10 cellular contexts compared by ENCODE assay signal in the genomic region with DNA sequence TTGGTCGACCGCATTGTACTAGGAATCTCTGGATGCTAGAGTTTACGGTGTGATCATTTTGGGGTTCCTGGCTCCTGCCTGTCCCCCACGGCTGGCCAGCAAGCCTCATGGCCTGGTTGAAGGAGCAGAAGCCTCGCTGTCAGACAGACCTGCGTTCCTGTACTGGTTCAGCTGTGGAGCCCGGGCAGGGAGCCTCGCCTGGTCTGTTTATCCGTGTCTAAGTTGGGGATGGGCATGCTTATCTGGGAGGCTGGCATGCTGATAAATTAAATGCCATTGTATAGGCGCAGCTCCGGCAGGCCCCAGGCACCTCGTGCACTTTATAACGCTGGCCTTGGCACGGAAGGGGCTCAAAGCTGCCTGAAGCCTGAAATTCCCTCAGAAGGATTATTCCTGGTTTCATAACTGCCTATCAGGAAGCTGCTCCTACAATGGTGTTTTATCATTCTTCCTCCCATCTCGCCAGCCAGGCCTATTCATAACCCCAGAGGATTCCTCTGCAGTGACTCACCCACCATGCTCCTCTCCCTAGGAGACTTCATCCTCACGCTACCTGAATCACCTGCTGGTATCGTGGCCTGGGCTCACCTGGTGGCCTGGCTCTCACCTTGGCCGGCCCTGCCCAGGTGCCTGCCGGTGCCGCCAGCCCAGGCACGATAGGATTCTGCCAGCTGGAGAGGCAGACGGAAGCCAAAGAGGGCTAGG.
DNase-seq lines count a peak whose midpoint lies in the region; ATAC-seq, FAIRE-seq and TF ChIP-seq lines count a peak whose summit lies in the region.
"Had no signal": no experiment of that assay in that cellular context is flagged by ENCODE, and none has a peak within 500 bp of the region (broad histone marks: within the 10 kb centered on the region; RNA-seq: fewer than 3 reads in every experiment).

No MANE protein-coding gene starts in this region.

- H3K9me3 ChIP-seq in endothelial cell of umbilical vein (replicated peaks; ENCODE audit: control insufficient read depth, insufficient read depth, low read length) (no peaks in the 10 kb centered on the region), mucosa of descending colon (no peaks in the 10 kb centered on the region)

- H3K9ac ChIP-seq in endothelial cell of umbilical vein (replicated peaks; ENCODE audit: extremely low read depth, insufficient read depth, low read length) = no peak overlapping the region

- DNase-seq in AG10803 (ENCODE audit: low read depth) = peak; percentile 74
- DNase-seq in M059J (ENCODE audit: low read depth) = peak; percentile 98
- DNase-seq in endothelial cell of umbilical vein (ENCODE audit: low read depth, low spot score) = peak; percentile 88
- DNase-seq in mucosa of descending colon = no peak
- no peak for DNase-seq in HuH-7 (ENCODE audit: low spot score)
- DNase-seq in hypothalamus (lab: John Stamatoyannopoulos, UW) = no peak
- DNase-seq in occipital lobe (lab: John Stamatoyannopoulos, UW) = no peak
- DNase-seq: cortex of kidney, NCI-H82 had no signal

- no peaks in the 10 kb centered on the region for H4K20me1 ChIP-seq in endothelial cell of umbilical vein (replicated peaks; ENCODE audit: control insufficient read depth, extremely low read depth, insufficient read depth, low read length)

- H3K27me3 ChIP-seq in endothelial cell of umbilical vein (ENCODE audit: control insufficient read depth in 2 of 2, insufficient read depth in 2 of 2, low read length in 2 of 2) = no peaks in the 10 kb centered on the region

- no peaks in the 10 kb centered on the region for H3K9me1 ChIP-seq in endothelial cell of umbilical vein (replicated peaks; ENCODE audit: control insufficient read depth, extremely low read depth, insufficient read depth, low read length)

- no peak overlapping the region for H3K4me2 ChIP-seq in endothelial cell of umbilical vein (ENCODE audit: insufficient read depth, low read length)

- no peak for TF ChIP-seq POLR2A in endothelial cell of umbilical vein (IDR thresholded peaks at IDR 0.05; ENCODE audit: low read depth, low read length)

- POLR2A ChIA-PET in endothelial cell of umbilical vein (lab: Charles Lee) = no interaction called here

- FAIRE-seq in endothelial cell of umbilical vein (lab: Jason Lieb, UNC) = peak; percentile 96

- peak overlapping the region; percentile 76 for H3K27ac ChIP-seq in endothelial cell of umbilical vein (ENCODE audit: insufficient read depth, low read depth, low read length)

- dilution Hi-C loops in endothelial cell of umbilical vein (cut with MboI; ENCODE audit: extremely low pct_ligation_motif_present, low sequenced_read_pairs) = no loop called here

- peak overlapping the region; percentile 33 for H2AFZ ChIP-seq in endothelial cell of umbilical vein (ENCODE audit: low read depth, low read length)

- no TSS peak for BruUV-seq in endothelial cell of umbilical vein (replicated peaks; lab: Mats Ljungman, UMichigan)

- TF ChIP-seq CTCF in AG10803 (conservative IDR thresholded peaks at IDR 0.05; ENCODE audit: low read length) (no peak), endothelial cell of umbilical vein (IDR thresholded peaks at IDR 0.05; ENCODE audit: extremely low read depth in 1 of 2, insufficient read depth in 1 of 2, low read depth in 1 of 2, low read length in 2 of 2) (no peak), mucosa of descending colon (IDR thresholded peaks at IDR 0.05) (no peak)

- H3K36me3 ChIP-seq in endothelial cell of umbilical vein (ENCODE audit: control insufficient read depth in 2 of 2, extremely low read depth in 1 of 2, insufficient read depth in 2 of 2, low read length in 2 of 2) = no peaks in the 10 kb centered on the region
- H3K36me3 ChIP-seq in mucosa of descending colon (ENCODE audit: low read depth) = no peaks in the 10 kb centered on the region

- ATAC-seq in mucosa of descending colon = peak; percentile 87
- ATAC-seq in GM18520 (IDR thresholded peaks at IDR 0.05; ENCODE audit: unreplicated experiment) = no peak

- H3K4me3 ChIP-seq in AG10803 (ENCODE audit: low read length) (no peak overlapping the region), endothelial cell of umbilical vein (replicated peaks in 1 of 3; ENCODE audit: insufficient read depth in 1 of 3, low read depth in 1 of 3, low read length in 3 of 3) (no peak overlapping the region), mucosa of descending colon (no peak overlapping the region)

- no peaks in the 10 kb centered on the region for H3K79me2 ChIP-seq in endothelial cell of umbilical vein (ENCODE audit: control insufficient read depth, insufficient read depth, low read length)

- CTCF ChIA-PET in endothelial cell of umbilical vein (lab: Charles Lee) = interaction anchor here (1.0 to 1.4 kb wide), 4 partner anchors 8 to 205 kb away, joined by 3 to 7 read pairs (median 6); no protein-coding TSS in a partner anchor

- H3K4me1 ChIP-seq in endothelial cell of umbilical vein (ENCODE audit: control insufficient read depth, extremely low read depth, insufficient read depth, low read length) = peaks cover 9% of the 10 kb centered on the region
- no peaks in the 10 kb centered on the region for H3K4me1 ChIP-seq in mucosa of descending colon (ENCODE audit: low read depth)

- intact Hi-C loops in endothelial cell of umbilical vein (cut with micrococcal nuclease) = loop anchor here (1.0 kb wide), 1 partner anchor 8 kb away; no protein-coding TSS in a partner anchor
- intact Hi-C loops in mucosa of descending colon (cut with DNase I, micrococcal nuclease) = no loop called here

TF ChIP-seq in endothelial cell of umbilical vein, 7 proteins besides CTCF, POLR2A, EP300 and RAD21:
- TF ChIP-seq GATA2 (IDR thresholded peaks at IDR 0.05; ENCODE audit: insufficient read depth, insufficient read length, low read depth, low read length) (peak; percentile 82), FOS (IDR thresholded peaks at IDR 0.05; ENCODE audit: borderline replicate concordance, insufficient read depth, low read length) (peak; percentile 91), JUN (IDR thresholded peaks at IDR 0.05; ENCODE audit: borderline replicate concordance, insufficient read depth, insufficient read length, low read depth) (peak; percentile 73), MAX (IDR thresholded peaks at IDR 0.05; ENCODE audit: insufficient read depth, insufficient read length) (no peak), POLR2AphosphoS5 (IDR thresholded peaks at IDR 0.05; ENCODE audit: insufficient read depth, low read depth, low read length) (no peak)

Comparison
In these comparisons a context has a peak if more than half of its experiments do, and no peak if none do; other contexts are left out.
1. DNase-seq: peak in AG10803 (single experiment), M059J (single experiment) and endothelial cell of umbilical vein (single experiment); none in mucosa of descending colon (0 of 3), HuH-7 (single experiment), hypothalamus (0 of 51) and occipital lobe (single experiment).